1 cellular context compared by ENCODE assay signal in genomic region chr11:120344302-120345004, GRCh38.
TF ChIP-seq lines count a peak whose summit lies in the region.

No MANE protein-coding gene starts in this region.

TF ChIP-seq in K562, 482 proteins besides CTCF, POLR2A, EP300 and RAD21 (continued from another document and continues in another):
- TF ChIP-seq HBP1 (CRISPR knock-in tag; IDR thresholded peaks at IDR 0.05) (no peak), ZEB2 (IDR thresholded peaks at IDR 0.05) (peak; percentile 83), ZNF609 (CRISPR knock-in tag; IDR thresholded peaks at IDR 0.05; ENCODE audit: borderline replicate concordance) (no peak), MXD1 (CRISPR knock-in tag; IDR thresholded peaks at IDR 0.05; ENCODE audit: borderline replicate concordance, poor library complexity, severe bottlenecking) (no peak), ZMIZ1 (IDR thresholded peaks at IDR 0.05; ENCODE audit: low read depth in 2 of 2, low read length in 2 of 2) (0 out of 4 replicates have a peak, but pooled peaks of 1 of the 2 experiments have one; percentile 42), ZNF121 (CRISPR knock-in tag; conservative IDR thresholded peaks at IDR 0.05) (no peak), FOSL1 (tag; conservative IDR thresholded peaks at IDR 0.05) (peak; percentile 62), SMARCE1 (IDR thresholded peaks at IDR 0.05) (peak; percentile 91; the same call in 1 of the 2 replicates), ZBTB2 (IDR thresholded peaks at IDR 0.05) (0 out of 2 replicates have a peak, but pooled peaks have one; percentile 54), ZNF696 (CRISPR knock-in tag; conservative IDR thresholded peaks at IDR 0.05) (no peak), ZFP36 (IDR thresholded peaks at IDR 0.05; ENCODE audit: low read depth, low read length, partially characterized antibody) (no peak), JUND (IDR thresholded peaks at IDR 0.05; ENCODE audit: borderline replicate concordance, low read depth, low read length) (peak; percentile 24; the same call in 1 of the 2 replicates), JUND (tag; IDR thresholded peaks at IDR 0.05; ENCODE audit: borderline replicate concordance, low read depth, low read length) (peak; percentile 35; the same call in 1 of the 3 replicates), CHD7 (IDR thresholded peaks at IDR 0.05; ENCODE audit: low read depth, low read length) (no peak), MEF2A (IDR thresholded peaks at IDR 0.05; ENCODE audit: control insufficient read depth, low read depth, low read length) (no peak), YY1 (IDR thresholded peaks at IDR 0.05; ENCODE audit: borderline replicate concordance in 1 of 3, control insufficient read depth in 1 of 3, extremely low read depth in 1 of 3, insufficient read depth in 3 of 3, insufficient read length in 1 of 3, insufficient replicate concordance in 2 of 3, low read depth in 1 of 3, low read length in 2 of 3) (no peak), FOXO4 (CRISPR knock-in tag; IDR thresholded peaks at IDR 0.05) (no peak), ETS2 (tag; IDR thresholded peaks at IDR 0.05; ENCODE audit: borderline replicate concordance, poor library complexity, severe bottlenecking) (no peak), LEF1 (IDR thresholded peaks at IDR 0.05) (peak; percentile 51; the same call in 1 of the 2 replicates), PREB (CRISPR knock-in tag; IDR thresholded peaks at IDR 0.05) (no peak), KDM5B (IDR thresholded peaks at IDR 0.05; ENCODE audit: insufficient replicate concordance, low read depth, low read length) (no peak), SRF (CRISPR knock-in tag; IDR thresholded peaks at IDR 0.05) (no peak), NR3C1 (CRISPR knock-in tag; IDR thresholded peaks at IDR 0.05) (no peak), KAT2B (IDR thresholded peaks at IDR 0.05; ENCODE audit: low read depth, low read length) (no peak), ZNF184 (CRISPR knock-in tag; IDR thresholded peaks at IDR 0.05) (no peak), TOE1 (IDR thresholded peaks at IDR 0.05; ENCODE audit: borderline replicate concordance) (no peak), TOE1 (CRISPR knock-in tag; IDR thresholded peaks at IDR 0.05; ENCODE audit: borderline replicate concordance, low read depth) (no peak)
